ENCODE assay signal across 14 cellular contexts in genomic region chr10:99777918-99778716, GRCh38. TPM values are rescaled to one million over a fixed set of nuclear protein-coding genes. Genes with fewer than 3 reads are reported as not detected.
A peak's percentile ranks its signal among the peaks of the same experiment; 100 is the strongest.
DNase-seq lines count a peak whose midpoint lies in the region; ATAC-seq, FAIRE-seq and TF ChIP-seq lines count a peak whose summit lies in the region.
"Had no signal": no experiment of that assay in that cellular context is flagged by ENCODE, and none has a peak within 500 bp of the region (broad histone marks: within the 10 kb centered on the region; RNA-seq: fewer than 3 reads in every experiment).

No MANE protein-coding gene starts in this region.

- H3K9ac ChIP-seq in keratinocyte (ENCODE audit: control insufficient read depth, extremely low read depth, insufficient read depth, low read length) = no peak overlapping the region

- H3K4me3 ChIP-seq in A549 (peak overlapping the region; percentile 16; the same call in 1 of the 3 replicates), keratinocyte (ENCODE audit: control insufficient read depth in 2 of 3, extremely low read depth in 1 of 3, insufficient read depth in 2 of 3, low read depth in 1 of 3, low read length in 3 of 3) (no peak overlapping the region)
- H3K4me3 ChIP-seq: Peyer's patch had no signal

- FAIRE-seq in A549 (lab: Jason Lieb, UNC) = peak; percentile 87
- FAIRE-seq in RCC 7860 (lab: Jason Lieb, UNC) = no peak
- peak; percentile 71 for FAIRE-seq in keratinocyte (lab: Jason Lieb, UNC)

- WGBS in A549 (ENCODE audit: missing lambda C conversion rate) = 20% methylated on average over 1 of the region's 1 CpG

- H3K27me3 ChIP-seq in keratinocyte (ENCODE audit: control insufficient read depth, extremely low read depth, insufficient read depth, low read length) = no peaks in the 10 kb centered on the region
- H3K27me3 ChIP-seq: Peyer's patch had no signal

- peak overlapping the region; percentile 99 for H3K4me2 ChIP-seq in A549
- peak overlapping the region; percentile 90 for H3K4me2 ChIP-seq in keratinocyte (ENCODE audit: control insufficient read depth, extremely low read depth, insufficient read depth, low read depth, low read length)

- no peaks in the 10 kb centered on the region for H4K20me1 ChIP-seq in keratinocyte (ENCODE audit: control insufficient read depth, extremely low read depth, insufficient read depth, low read length)

- peak overlapping the region; percentile 98 to 100 for H3K27ac ChIP-seq in A549
- peak overlapping the region; percentile 96 for H3K27ac ChIP-seq in keratinocyte (ENCODE audit: control insufficient read depth, insufficient read depth, low read length)
- H3K27ac ChIP-seq: Peyer's patch had no signal

- TF ChIP-seq CTCF in A549 (IDR thresholded peaks at IDR 0.05) = no peak
- peak in 1 of 3 experiments; percentile 19 for TF ChIP-seq CTCF in keratinocyte (optimal IDR thresholded peaks at IDR 0.05 in 1 of 3, IDR thresholded peaks at IDR 0.05 in 1 of 3, conservative IDR thresholded peaks at IDR 0.05 in 1 of 3; ENCODE audit: extremely low read depth in 1 of 3, insufficient read depth in 2 of 3, low read length in 3 of 3)

- dilution Hi-C loops in keratinocyte (cut with MboI; ENCODE audit: extremely low pct_ligation_motif_present, low sequenced_read_pairs) = no loop called here

- TF ChIP-seq POLR2A in A549 (IDR thresholded peaks at IDR 0.05; ENCODE audit: low read length) = no peak

- peak in 1 of 2 experiments; percentile 83 for DNase-seq in A549 (ENCODE audit: low read depth in 1 of 2, low spot score in 1 of 2)
- DNase-seq in HCEC 1CT = peak; percentile 38
- peak; percentile 38 for DNase-seq in RCC 7860 (ENCODE audit: low spot score)
- no peak for DNase-seq in keratinocyte (ENCODE audit: low read depth, low spot score)
- no peak for DNase-seq in activated CD8-positive, alpha-beta memory T cell treated with anti-CD3 and anti-CD28 coated beads for 24 hours
- no peak for DNase-seq in activated CD4-positive, CD25-positive, alpha-beta regulatory T cell (lab: John Stamatoyannopoulos, UW)
- DNase-seq in D341Med (ENCODE audit: low spot score) = no peak
- DNase-seq: activated CD4-positive, CD25-positive, alpha-beta regulatory T cell treated with anti-CD3 and anti-CD28 coated beads, Interleukin-2, amount 50 U/mL, for 72 hours; activated effector memory CD4-positive, alpha-beta T cell treated with anti-CD3 and anti-CD28 coated beads, Interleukin-2, amount 50 U/mL, for 16 hours; glutamatergic neuron; NCI-H1105 treated with DMSO at 0.1 percent for 48 hours had no signal

- no peaks in the 10 kb centered on the region for H3K9me1 ChIP-seq in keratinocyte (ENCODE audit: control insufficient read depth, extremely low read depth, insufficient read depth, low read length)

- TF ChIP-seq RAD21 in A549 (conservative IDR thresholded peaks at IDR 0.05 in 1 of 2, IDR thresholded peaks at IDR 0.05 in 1 of 2) = no peak; a peak in 1 of 5 replicates

- TF ChIP-seq EP300 in A549 (IDR thresholded peaks at IDR 0.05) = no peak

- POLR2A ChIA-PET in A549 (lab: Yijun Ruan, JAX) = interaction anchor here (1.1 to 3.5 kb wide), 2 partner anchors 10 to 45 kb away, joined by 3 to 18 read pairs; partner anchors contain the start of genes COX15 and CUTC

- CTCF ChIA-PET in A549 (lab: Yijun Ruan, JAX) = interaction anchor here (1.2 to 1.6 kb wide), 3 partner anchors 9 to 45 kb away, joined by 3 to 6 read pairs (median 3); no protein-coding TSS in a partner anchor

- no peaks in the 10 kb centered on the region for H3K9me3 ChIP-seq in A549
- no peaks in the 10 kb centered on the region for H3K9me3 ChIP-seq in keratinocyte (ENCODE audit: control insufficient read depth, low read depth, low read length)
- H3K9me3 ChIP-seq: Peyer's patch had no signal

- peak in 1 of 2 experiments; percentile 12; a peak in 1 of 6 replicates for ATAC-seq in A549
- no peak for ATAC-seq in HG03442 (IDR thresholded peaks at IDR 0.05; ENCODE audit: unreplicated experiment)
- ATAC-seq: stimulated activated effector memory CD8-positive, alpha-beta T cell treated with anti-CD3 and anti-CD28 coated beads, Interleukin-12 subunit alpha, Interleukin-12 subunit beta, amount 100 ng/mL, for 72 hours had no signal

- no peak overlapping the region for H2AFZ ChIP-seq in keratinocyte (ENCODE audit: control insufficient read depth, low read length)

- H3K4me1 ChIP-seq in A549 (peaks cover 72% of the 10 kb centered on the region), keratinocyte (ENCODE audit: control insufficient read depth, extremely low read depth, insufficient read depth, low read length) (peaks cover 72% of the 10 kb centered on the region)

- no peaks in the 10 kb centered on the region for H3K36me3 ChIP-seq in keratinocyte (ENCODE audit: control insufficient read depth in 2 of 2, extremely low read depth in 1 of 2, insufficient read depth in 2 of 2, low read length in 2 of 2)
- H3K36me3 ChIP-seq: Peyer's patch had no signal

- H3K79me2 ChIP-seq in keratinocyte (ENCODE audit: control insufficient read depth, insufficient read depth, low read length) = no peaks in the 10 kb centered on the region

TF ChIP-seq in A549, 52 proteins besides CTCF, POLR2A, EP300 and RAD21:
- no peak for TF ChIP-seq HOXB5 (CRISPR knock-in tag; IDR thresholded peaks at IDR 0.05)
- peak; percentile 82 for TF ChIP-seq MAX (IDR thresholded peaks at IDR 0.05)

RNA-seq across cellular contexts. Expression of gene ABCC2, which starts 4.3 kb away (rescaled TPM):
- polyA plus RNA-seq in A549 (2011; rRNA removed) (369 and 431 TPM in 2 replicates), A549 (2017; fragmentation: RNase III; extraction: RNeasy Plus Mini Kit Qiagen cat#74134 plus additional on column Dnase treatment) (164 to 192 TPM (median 173 TPM) in 3 replicates), keratinocyte (2.3 to 3.3 TPM (median 2.5 TPM) in 3 replicates)
- 170 and 173 TPM in 2 replicates for polyA plus RNA-seq in A549 (2012; cell fraction: cytosol; rRNA removed)
- 487 and 726 TPM in 2 replicates for polyA plus RNA-seq in A549 (2012; cell fraction: nucleus; rRNA removed)
- 358 and 400 TPM in 2 replicates for polyA minus RNA-seq in A549 (2011; rRNA and poly(A)+ RNA removed)
- polyA plus RNA-seq in keratinocyte (2011; ENCODE audit: low read depth) = 2.2 TPM
- polyA plus RNA-seq in keratinocyte (2011; cell fraction: cytosol; rRNA removed) = 0.71 and 1.8 TPM in 2 replicates
- polyA plus RNA-seq in keratinocyte (2011; cell fraction: nucleus; rRNA removed) = 8.4 and 8.6 TPM in 2 replicates
- 1.1 and 1.3 TPM in 2 replicates for polyA plus RNA-seq in keratinocyte (2012; ENCODE audit: low replicate concordance)
- polyA minus RNA-seq in keratinocyte = 2.7 to 8.1 TPM (median 7.4 TPM) in 3 replicates
- 4.6 TPM for polyA minus RNA-seq in keratinocyte (2011; cell fraction: cytosol; rRNA and poly(A)+ RNA removed)
- 7.6 and 15.6 TPM in 2 replicates for polyA minus RNA-seq in keratinocyte (2011; cell fraction: nucleus; rRNA and poly(A)+ RNA removed)

RNA-seq across cellular contexts. Expression of gene CUTC, which starts 46.1 kb away (rescaled TPM):
- 48.3 and 66.5 TPM in 2 replicates for polyA plus RNA-seq in A549 (2011; rRNA removed)
- 31.4 and 39.9 TPM in 2 replicates for polyA plus RNA-seq in A549 (2012; cell fraction: cytosol; rRNA removed)
- 13.1 and 26.5 TPM in 2 replicates for polyA plus RNA-seq in A549 (2012; cell fraction: nucleus; rRNA removed)
- polyA plus RNA-seq in A549 (2017; fragmentation: RNase III; extraction: RNeasy Plus Mini Kit Qiagen cat#74134 plus additional on column Dnase treatment) = 44.5 to 48.8 TPM (median 47.6 TPM) in 3 replicates
- polyA minus RNA-seq in A549 (2011; rRNA and poly(A)+ RNA removed) = 26.6 and 29.3 TPM in 2 replicates
- polyA plus RNA-seq in keratinocyte = 16.7 to 29.5 TPM (median 24.3 TPM) in 3 replicates
- 17.5 TPM for polyA plus RNA-seq in keratinocyte (2011; ENCODE audit: low read depth)
- 18.6 and 22.1 TPM in 2 replicates for polyA plus RNA-seq in keratinocyte (2011; cell fraction: cytosol; rRNA removed)
- polyA plus RNA-seq in keratinocyte (2011; cell fraction: nucleus; rRNA removed) = 22.3 and 28.0 TPM in 2 replicates
- polyA plus RNA-seq in keratinocyte (2012; ENCODE audit: low replicate concordance) = 18.6 and 25.9 TPM in 2 replicates
- polyA minus RNA-seq in keratinocyte = 10.7 to 15.8 TPM (median 11.1 TPM) in 3 replicates
- polyA minus RNA-seq in keratinocyte (2011; cell fraction: cytosol; rRNA and poly(A)+ RNA removed) = 9.0 TPM
- 10.0 and 16.6 TPM in 2 replicates for polyA minus RNA-seq in keratinocyte (2011; cell fraction: nucleus; rRNA and poly(A)+ RNA removed)

RNA-seq across cellular contexts. Expression of gene COX15, which starts 46.2 kb away (rescaled TPM):
- 54.4 and 54.7 TPM in 2 replicates for polyA plus RNA-seq in A549 (2011; rRNA removed)
- polyA plus RNA-seq in A549 (2012; cell fraction: cytosol; rRNA removed) = 22.2 and 25.1 TPM in 2 replicates
- polyA plus RNA-seq in A549 (2012; cell fraction: nucleus; rRNA removed) = 17.5 and 26.8 TPM in 2 replicates
- polyA plus RNA-seq in A549 (2017; fragmentation: RNase III; extraction: RNeasy Plus Mini Kit Qiagen cat#74134 plus additional on column Dnase treatment) = 44.2 to 47.3 TPM (median 45.8 TPM) in 3 replicates
- 24.6 and 25.7 TPM in 2 replicates for polyA minus RNA-seq in A549 (2011; rRNA and poly(A)+ RNA removed)
- polyA plus RNA-seq in keratinocyte = 16.8 to 28.4 TPM (median 27.1 TPM) in 3 replicates
- polyA plus RNA-seq in keratinocyte (2011; ENCODE audit: low read depth) = 5.2 TPM
- polyA plus RNA-seq in keratinocyte (2011; cell fraction: cytosol; rRNA removed) = 16.2 and 20.0 TPM in 2 replicates
- polyA plus RNA-seq in keratinocyte (2011; cell fraction: nucleus; rRNA removed) = 21.1 and 22.9 TPM in 2 replicates
- 13.9 and 25.0 TPM in 2 replicates for polyA plus RNA-seq in keratinocyte (2012; ENCODE audit: low replicate concordance)
- 12.0 to 21.9 TPM (median 15.9 TPM) in 3 replicates for polyA minus RNA-seq in keratinocyte
- polyA minus RNA-seq in keratinocyte (2011; cell fraction: cytosol; rRNA and poly(A)+ RNA removed) = 11.1 TPM
- polyA minus RNA-seq in keratinocyte (2011; cell fraction: nucleus; rRNA and poly(A)+ RNA removed) = 6.9 and 14.4 TPM in 2 replicates

Comparison
In these comparisons a context has a peak if more than half of its experiments do, and no peak if none do; other contexts are left out.
1. DNase-seq: peak in HCEC 1CT (single experiment) and RCC 7860 (single experiment); none in keratinocyte (single experiment), activated CD8-positive, alpha-beta memory T cell treated with anti-CD3 and anti-CD28 coated beads for 24 hours (single experiment), activated CD4-positive, CD25-positive, alpha-beta regulatory T cell (0 of 4) and D341Med (single experiment).
2. RNA of gene ABCC2, which starts 4.3 kb away (polyA plus RNA-seq): 164 to 726 TPM in A549; 0.71 to 8.6 TPM in keratinocyte; every median in the first group is over 10 times any median in the second.